ENCODE assay signal across 8 cellular contexts in the genomic region with DNA sequence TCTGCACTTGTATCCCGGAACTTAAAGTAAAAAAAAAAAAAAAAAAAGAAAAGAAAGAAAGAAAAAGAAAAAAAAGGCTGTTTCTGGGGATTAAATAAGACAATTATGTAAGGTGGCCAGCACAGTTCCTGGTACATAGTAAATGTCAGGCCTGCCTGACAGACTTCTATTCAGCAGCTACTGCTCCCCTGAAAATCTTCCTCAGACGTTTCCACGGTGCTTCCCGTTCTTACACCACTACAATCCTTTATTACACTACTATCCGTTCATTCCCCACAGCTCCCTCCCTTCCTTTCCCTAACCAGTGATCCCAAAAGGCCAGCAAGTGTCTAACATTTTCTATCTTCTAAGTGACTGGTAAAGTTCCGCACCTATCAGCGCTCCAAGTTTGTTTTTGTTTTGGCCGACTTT. TPM values are rescaled to one million over a fixed set of nuclear protein-coding genes. Genes with fewer than 3 reads are reported as not detected.
DNase-seq lines count a peak whose midpoint lies in the region; ATAC-seq and TF ChIP-seq lines count a peak whose summit lies in the region.

No MANE protein-coding gene starts in this region.

- TF ChIP-seq CTCF in SK-N-SH (IDR thresholded peaks at IDR 0.05) (no peak), fibroblast of pulmonary artery (IDR thresholded peaks at IDR 0.05; ENCODE audit: low read length, missing control alignments) (no peak)

- H3K4me1 ChIP-seq in SK-N-SH (ENCODE audit: control insufficient read depth in 1 of 2, insufficient read depth in 2 of 2, low read depth in 1 of 2, low read length in 1 of 2) = peaks cover 0 to 17% of the 10 kb centered on the region in 2 experiments; a peak in 2 of 4 replicates

- no peaks in the 10 kb centered on the region for H3K27me3 ChIP-seq in SK-N-SH (ENCODE audit: insufficient read depth)

- no peaks in the 10 kb centered on the region for H3K9me3 ChIP-seq in SK-N-SH

- ATAC-seq in activated CD8-positive, alpha-beta memory T cell treated with anti-CD3 and anti-CD28 coated beads, Interleukin-2, amount 10 ng/mL, durations not matched to agents 7 days and 5 days = no peak
- ATAC-seq in HG03045 (IDR thresholded peaks at IDR 0.05; ENCODE audit: unreplicated experiment) = no peak

- H3K4me3 ChIP-seq in SK-N-SH (ENCODE audit: low read depth in 2 of 2, low read length in 1 of 2) (peak overlapping the region; percentile 81 to 91), fibroblast of pulmonary artery (replicated peaks; ENCODE audit: low read depth, low read length) (peak overlapping the region; percentile 74)

- POLR2A ChIA-PET in SK-N-SH (lab: Yijun Ruan, JAX) = no interaction called here

- H3K36me3 ChIP-seq in SK-N-SH (replicated peaks in 1 of 2; ENCODE audit: control insufficient read depth in 1 of 2, insufficient read depth in 2 of 2, low read length in 1 of 2) = peaks cover 2 to 5% of the 10 kb centered on the region in 2 experiments

- CTCF ChIA-PET in activated CD8-positive, alpha-beta memory T cell treated with anti-CD3 and anti-CD28 coated beads, Interleukin-2, amount 10 ng/mL, durations not matched to agents 7 days and 5 days (lab: Charles Lee) = interaction anchor here (0.7 to 1.8 kb wide), 7 partner anchors 13 to 277 kb away, joined by 3 to 11 read pairs (median 5); partner anchors contain the start of gene MED4
- CTCF ChIA-PET in SK-N-SH (lab: Yijun Ruan, JAX) = interaction anchor here (0.6 to 1.3 kb wide), 2 partner anchors 205 to 277 kb away, joined by 3 to 4 read pairs; no protein-coding TSS in a partner anchor

- peak overlapping the region; percentile 86 for H3K4me3 Mint-ChIP-seq in activated CD8-positive, alpha-beta memory T cell treated with anti-CD3 and anti-CD28 coated beads, Interleukin-2, amount 10 ng/mL, durations not matched to agents 7 days and 5 days

- DNase-seq in activated CD8-positive, alpha-beta memory T cell treated with anti-CD3 and anti-CD28 coated beads, Interleukin-2, amount 10 ng/mL, durations not matched to agents 7 days and 5 days = no peak
- no peak for DNase-seq in activated CD8-positive, alpha-beta memory T cell treated with anti-CD3 and anti-CD28 coated beads, Interleukin-2, amount 50 U/mL, for 48 hours
- DNase-seq in SK-N-SH (no peak), fibroblast of pulmonary artery (ENCODE audit: low read depth) (no peak), putamen (ENCODE audit: low spot score) (peak; percentile 15), GF-D8 (lab: John Stamatoyannopoulos, UW) (no peak), Ammon's horn (ENCODE audit: low spot score) (no peak)

- TF ChIP-seq RAD21 in SK-N-SH (IDR thresholded peaks at IDR 0.05; ENCODE audit: low read length) = no peak

- peak overlapping the region; percentile 85 for H3K4me2 ChIP-seq in SK-N-SH

- H3K27me3 Mint-ChIP-seq in activated CD8-positive, alpha-beta memory T cell treated with anti-CD3 and anti-CD28 coated beads, Interleukin-2, amount 10 ng/mL, durations not matched to agents 7 days and 5 days = no peaks in the 10 kb centered on the region

- TF ChIP-seq EP300 in SK-N-SH (IDR thresholded peaks at IDR 0.05; ENCODE audit: borderline replicate concordance in 1 of 2, low read depth in 1 of 2, low read length in 1 of 2) = no peak

- peaks cover 38% of the 10 kb centered on the region for H3K79me2 ChIP-seq in SK-N-SH (ENCODE audit: insufficient read depth)

- peaks cover 30% of the 10 kb centered on the region for H3K4me1 Mint-ChIP-seq in activated CD8-positive, alpha-beta memory T cell treated with anti-CD3 and anti-CD28 coated beads, Interleukin-2, amount 10 ng/mL, durations not matched to agents 7 days and 5 days

- H3K9me2 ChIP-seq in SK-N-SH = no peaks in the 10 kb centered on the region

- H2AFZ ChIP-seq in SK-N-SH (ENCODE audit: low read depth) = peak overlapping the region; percentile 87

- peak overlapping the region; percentile 88 for H3K27ac Mint-ChIP-seq in activated CD8-positive, alpha-beta memory T cell treated with anti-CD3 and anti-CD28 coated beads, Interleukin-2, amount 10 ng/mL, durations not matched to agents 7 days and 5 days

- H3K9me3 Mint-ChIP-seq in activated CD8-positive, alpha-beta memory T cell treated with anti-CD3 and anti-CD28 coated beads, Interleukin-2, amount 10 ng/mL, durations not matched to agents 7 days and 5 days (ENCODE audit: low read depth) = no peaks in the 10 kb centered on the region

- H4K20me1 ChIP-seq in SK-N-SH (ENCODE audit: insufficient read depth) = no peaks in the 10 kb centered on the region

- H3K36me3 Mint-ChIP-seq in activated CD8-positive, alpha-beta memory T cell treated with anti-CD3 and anti-CD28 coated beads, Interleukin-2, amount 10 ng/mL, durations not matched to agents 7 days and 5 days = peaks cover 19% of the 10 kb centered on the region

- WGBS in SK-N-SH (ENCODE audit: low lambda C conversion rate) = 8% methylated on average over 8 of the region's 8 CpGs

- H3K9ac ChIP-seq in SK-N-SH = peak overlapping the region; percentile 98

- peak overlapping the region; percentile 95 to 96 for H3K27ac ChIP-seq in SK-N-SH (ENCODE audit: low read depth in 2 of 2, low read length in 1 of 2)

- peaks cover 11% of the 10 kb centered on the region for H3F3A ChIP-seq in SK-N-SH (replicated peaks; ENCODE audit: insufficient read depth)

TF ChIP-seq in SK-N-SH, 30 proteins besides CTCF, POLR2A, EP300 and RAD21 (continues in another document):
- no peak for TF ChIP-seq REST (IDR thresholded peaks at IDR 0.05; ENCODE audit: low read depth, low read length)
- no peak for TF ChIP-seq MAX (IDR thresholded peaks at IDR 0.05; ENCODE audit: low read depth)
- TF ChIP-seq, protein P1, sequence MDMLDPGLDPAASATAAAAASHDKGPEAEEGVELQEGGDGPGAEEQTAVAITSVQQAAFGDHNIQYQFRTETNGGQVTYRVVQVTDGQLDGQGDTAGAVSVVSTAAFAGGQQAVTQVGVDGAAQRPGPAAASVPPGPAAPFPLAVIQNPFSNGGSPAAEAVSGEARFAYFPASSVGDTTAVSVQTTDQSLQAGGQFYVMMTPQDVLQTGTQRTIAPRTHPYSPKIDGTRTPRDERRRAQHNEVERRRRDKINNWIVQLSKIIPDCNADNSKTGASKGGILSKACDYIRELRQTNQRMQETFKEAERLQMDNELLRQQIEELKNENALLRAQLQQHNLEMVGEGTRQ (IDR thresholded peaks at IDR 0.05; ENCODE audit: borderline replicate concordance, low read depth, low read length) = no peak
- TF ChIP-seq SIN3A (IDR thresholded peaks at IDR 0.05; ENCODE audit: borderline replicate concordance, low read depth, low read length) = no peak
- no peak for TF ChIP-seq RFX5 (IDR thresholded peaks at IDR 0.05; ENCODE audit: low read length)
- TF ChIP-seq FOSL2 (IDR thresholded peaks at IDR 0.05; ENCODE audit: borderline replicate concordance, low read depth) = no peak
- no peak for TF ChIP-seq USF1 (IDR thresholded peaks at IDR 0.05; ENCODE audit: borderline replicate concordance, low read depth)
- TF ChIP-seq TCF12 (IDR thresholded peaks at IDR 0.05) = no peak

RNA-seq across cellular contexts. Expression of gene RB1, which starts 0.6 kb away (rescaled TPM):
- total RNA-seq in activated CD8-positive, alpha-beta memory T cell treated with anti-CD3 and anti-CD28 coated beads, Interleukin-2, amount 10 ng/mL, durations not matched to agents 7 days and 5 days = 10 to 100 TPM; 49.2 to 55.7 TPM
- polyA plus RNA-seq in SK-N-SH (2012; rRNA removed) = 11.5 and 13.0 TPM in 2 replicates
- polyA plus RNA-seq in SK-N-SH (2012; cell fraction: cytosol; rRNA removed) = 18.5 and 26.3 TPM in 2 replicates
- polyA plus RNA-seq in SK-N-SH (2012; cell fraction: nucleus; rRNA removed) = 5.8 and 12.2 TPM in 2 replicates
